ENCODE assay signal across 18 cellular contexts in genomic region chr14:68972507-68973272, GRCh38. TPM values are rescaled to one million over a fixed set of nuclear protein-coding genes. Genes with fewer than 3 reads are reported as not detected.
DNase-seq lines count a peak whose midpoint lies in the region; ATAC-seq, FAIRE-seq and TF ChIP-seq lines count a peak whose summit lies in the region.
"Had no signal": no experiment of that assay in that cellular context is flagged by ENCODE, and none has a peak within 500 bp of the region (broad histone marks: within the 10 kb centered on the region; RNA-seq: fewer than 3 reads in every experiment).

No MANE protein-coding gene starts in this region.

- peak overlapping the region in 8 of 10 donors; percentile 30 to 94 (median 72) for H3K4me3 Mint-ChIP-seq in naive thymus-derived CD8-positive, alpha-beta T cell
- H3K4me3 Mint-ChIP-seq: WTC11 had no signal

- 62% methylated on average over 14 of the region's 14 CpGs for WGBS in HepG2 (ENCODE audit: low lambda C conversion rate)
- 56% methylated on average over 10 of the region's 14 CpGs for WGBS in right lobe of liver (ENCODE audit: insufficient coverage, low coverage, low lambda C conversion rate, missing lambda C conversion rate)
- 13 to 19% methylated on average over 14 of the region's 14 CpGs for WGBS in aorta, 2 donors

- intact Hi-C loops in HepG2 (cut with micrococcal nuclease; ENCODE audit: unreplicated experiment): no loop called here
- intact Hi-C loops in right lobe of liver (cut with DNase I): no loop called here
- intact Hi-C loops in aorta (cut with DNase I): loop anchor here in 1 of 2 donors (5.0 kb wide), 1 partner anchor 60 kb away; no protein-coding TSS in a partner anchor

- H3K4me3 ChIP-seq in HepG2 (replicated peaks in 1 of 3; ENCODE audit: insufficient read depth in 1 of 3, low read depth in 2 of 3, low read length in 3 of 3) (no peak overlapping the region), right lobe of liver (no peak overlapping the region), aorta (ENCODE audit: low read length in 2 of 2) (no peak overlapping the region)
- H3K4me3 ChIP-seq: ovary, skin epidermis had no signal

- peaks cover 58 to 95% (median 91%) of the 10 kb centered on the region in 4 donors for H3K4me1 Mint-ChIP-seq in naive thymus-derived CD8-positive, alpha-beta T cell

- H3K27ac Mint-ChIP-seq in naive thymus-derived CD8-positive, alpha-beta T cell: peak overlapping the region; percentile 96 to 100 (median 100)

- H3K27me3 Mint-ChIP-seq in naive thymus-derived CD8-positive, alpha-beta T cell: no peaks in the 10 kb centered on the region

- TF ChIP-seq EP300 in HepG2 (IDR thresholded peaks at IDR 0.05; ENCODE audit: low read depth in 2 of 2, low read length in 2 of 2) (no peak), HepG2 (CRISPR knock-in tag; IDR thresholded peaks at IDR 0.05; ENCODE audit: borderline replicate concordance) (no peak)

- H3K36me3 ChIP-seq in HepG2 (replicated peaks in 1 of 2; ENCODE audit: control insufficient read depth in 1 of 2, insufficient read depth in 2 of 2, low read length in 2 of 2) (peaks cover 16 to 41% of the 10 kb centered on the region in 2 experiments), right lobe of liver (peaks cover 0 to 4% (median 0%) of the 10 kb centered on the region in 4 donors), aorta (ENCODE audit: control insufficient read depth in 1 of 2, insufficient read depth in 2 of 2, low read length in 1 of 2) (no peaks in the 10 kb centered on the region)
- H3K36me3 ChIP-seq: ovary had no signal

- H3K9me3 Mint-ChIP-seq in naive thymus-derived CD8-positive, alpha-beta T cell: peaks cover 0 to 4% (median 0%) of the 10 kb centered on the region in 9 donors
- H3K9me3 Mint-ChIP-seq: WTC11 had no signal

- no peaks in the 10 kb centered on the region for H3K9me3 ChIP-seq in HepG2 (ENCODE audit: low read length)
- H3K9me3 ChIP-seq in right lobe of liver: no peaks in the 10 kb centered on the region
- H3K9me3 ChIP-seq in aorta (ENCODE audit: control insufficient read depth, low read length): no peaks in the 10 kb centered on the region
- H3K9me3 ChIP-seq: ovary had no signal

- FAIRE-seq in HepG2 (lab: Jason Lieb, UNC): no peak

- in situ Hi-C loops in HepG2 (cut with HindIII; ENCODE audit: extremely low pct_ligation_motif_present, low pct_unique_long_range_greater_than_20kb): no loop called here

- peaks cover 54% of the 10 kb centered on the region for H4K20me1 ChIP-seq in HepG2 (ENCODE audit: insufficient read depth, low read length)

- TF ChIP-seq RAD21 in HepG2 (CRISPR knock-in tag; IDR thresholded peaks at IDR 0.05): no peak

- peak overlapping the region; percentile 28 for H3K4me2 ChIP-seq in HepG2 (ENCODE audit: low read depth, low read length)

- TF ChIP-seq CTCF in HepG2 (CRISPR knock-in tag; IDR thresholded peaks at IDR 0.05) (no peak), right lobe of liver (IDR thresholded peaks at IDR 0.05) (no peak)

- H3K27ac ChIP-seq in HepG2 (ENCODE audit: extremely low read length, insufficient read depth, low read length) (peak overlapping the region; percentile 49), right lobe of liver (peak overlapping the region in 1 of 3 donors; percentile 29), aorta (ENCODE audit: low read depth in 1 of 2, low read length in 2 of 2) (peak overlapping the region; percentile 16 to 68)
- H3K27ac ChIP-seq: ovary had no signal

- H3K36me3 Mint-ChIP-seq in naive thymus-derived CD8-positive, alpha-beta T cell: peaks cover 8 to 56% (median 30%) of the 10 kb centered on the region in 3 donors

- POLR2A ChIA-PET in HepG2 (lab: Yijun Ruan, JAX): interaction anchor here (1.0 kb wide), 1 partner anchor 33 kb away, joined by 3 read pairs; no protein-coding TSS in a partner anchor
- POLR2A ChIA-PET in naive thymus-derived CD8-positive, alpha-beta T cell (lab: Charles Lee): interaction anchor here (1.0 to 1.6 kb wide), 5 partner anchors 10 to 33 kb away, joined by 3 to 6 read pairs (median 4); no protein-coding TSS in a partner anchor

- peaks cover 98% of the 10 kb centered on the region for H3K79me2 ChIP-seq in HepG2 (ENCODE audit: insufficient read depth, low read length)

- ATAC-seq in HepG2 (no peak; the same call in 2 of the 3 replicates), right lobe of liver (no peak), aorta (ENCODE audit: low FRiP score) (no peak), GM21619 (IDR thresholded peaks at IDR 0.05; ENCODE audit: unreplicated experiment) (no peak)
- no peak for ATAC-seq in naive thymus-derived CD8-positive, alpha-beta T cell
- ATAC-seq: Panc1, WTC11 had no signal

- DNase-seq in HepG2 (ENCODE audit: low spot score) (no peak), right lobe of liver (no peak), dermis blood vessel endothelial cell (peak; percentile 1), aorta (peak in 1 of 2 donors; percentile 68), NCI-H1048 (lab: John Stamatoyannopoulos, UW) (no peak)
- DNase-seq in naive thymus-derived CD8-positive, alpha-beta T cell: no peak
- no peak for DNase-seq in activated naive CD4-positive, alpha-beta T cell (lab: John Stamatoyannopoulos, UW)
- DNase-seq: activated CD8-positive, alpha-beta memory T cell treated with anti-CD3 and anti-CD28 coated beads for 24 hours; glutamatergic neuron; islet precursor cell; MM.1S; NCI-H2029; NCI-H526 had no signal

- CTCF ChIA-PET in HepG2 (lab: Yijun Ruan, JAX; ENCODE audit: low intra/inter-chr PET ratio, low total read pairs): no interaction called here

- H3K4me1 ChIP-seq in HepG2 (ENCODE audit: insufficient read depth, low read length) (peaks cover 98% of the 10 kb centered on the region), right lobe of liver (peaks cover 0 to 65% (median 13%) of the 10 kb centered on the region in 4 donors), aorta (ENCODE audit: control insufficient read depth in 1 of 2, insufficient read depth in 2 of 2, low read length in 2 of 2) (peaks cover under 1 to 6% of the 10 kb centered on the region in 2 donors)

- TF ChIP-seq POLR2A in HepG2 (IDR thresholded peaks at IDR 0.05; ENCODE audit: insufficient read depth in 1 of 2, low read depth in 2 of 2, low read length in 2 of 2) (no peak), right lobe of liver (IDR thresholded peaks at IDR 0.05) (no peak)

- no peaks in the 10 kb centered on the region for H3K27me3 ChIP-seq in HepG2 (ENCODE audit: control insufficient read depth in 1 of 2, insufficient read depth in 2 of 2, low read length in 2 of 2)
- no peaks in the 10 kb centered on the region for H3K27me3 ChIP-seq in right lobe of liver
- H3K27me3 ChIP-seq in aorta (ENCODE audit: control insufficient read depth in 1 of 2, insufficient read depth in 2 of 2, low read length in 1 of 2): no peaks in the 10 kb centered on the region
- H3K27me3 ChIP-seq: ovary had no signal

- H2AFZ ChIP-seq in HepG2 (ENCODE audit: low read length): no peak overlapping the region

- BruUV-seq in HepG2 (replicated peaks; lab: Mats Ljungman, UMichigan): no TSS peak

- no peak overlapping the region for H3K9ac ChIP-seq in HepG2 (ENCODE audit: insufficient read depth, low read depth, low read length)

TF ChIP-seq in HepG2, 621 proteins besides CTCF, POLR2A, EP300 and RAD21 (continues in another document):
- no peak for TF ChIP-seq HNRNPL (IDR thresholded peaks at IDR 0.05; ENCODE audit: low read depth, low read length)

RNA-seq across cellular contexts. Expression of gene ACTN1, which starts 6.4 kb away (rescaled TPM):
- total RNA-seq in HepG2 (2016; rRNA removed; fragmentation: Illumina TruSeq; extraction: Trizol) (58.6 and 62.4 TPM in 2 replicates), right lobe of liver (100 to 1,000 TPM in 3 of 6 experiments, 10 to 100 TPM in 3; 53.1 to 145 (median 100) TPM), dermis blood vessel endothelial cell (233 and 441 TPM in 2 replicates), aorta (1,000 to 10,000 TPM in 1 of 2 donors, 100 to 1,000 TPM in 1; 883 to 1,590 TPM)
- 9.6 and 10.7 TPM in 2 replicates for total RNA-seq in HepG2 (2016; cell fraction: cytosol; rRNA removed; fragmentation: Illumina TruSeq; extraction: Trizol; ENCODE audit: low read depth)
- 55.0 and 63.6 TPM in 2 replicates for total RNA-seq in HepG2 (2016; cell fraction: insoluble cytoplasmic fraction; rRNA removed; fragmentation: Illumina TruSeq; extraction: Trizol)
- total RNA-seq in HepG2 (2016; cell fraction: membrane; rRNA removed; fragmentation: Illumina TruSeq; extraction: Trizol): 25.2 and 28.3 TPM in 2 replicates
- total RNA-seq in HepG2 (2016; cell fraction: nucleus; rRNA removed; fragmentation: Illumina TruSeq; extraction: Trizol): 62.9 and 75.6 TPM in 2 replicates
- polyA plus RNA-seq in HepG2 (2011; rRNA removed) (152 and 162 TPM in 2 replicates), aorta (100 to 1,000 TPM in 1 of 2 donors, 10 to 100 TPM in 1; 82.0 to 378 TPM)
- polyA plus RNA-seq in HepG2 (2011; cell fraction: cytosol; rRNA removed): 97.7 and 136 TPM in 2 replicates
- polyA plus RNA-seq in HepG2 (2011; cell fraction: nucleus; rRNA removed): 162 and 195 TPM in 2 replicates
- polyA plus RNA-seq in HepG2 (2012): 109 and 118 TPM in 2 replicates
- polyA plus RNA-seq in HepG2 (2016; cell fraction: cytosol; fragmentation: Illumina TruSeq; extraction: Trizol; ENCODE audit: low read depth): 8.0 and 10.4 TPM in 2 replicates
- 67.9 and 88.1 TPM in 2 replicates for polyA plus RNA-seq in HepG2 (2016; cell fraction: insoluble cytoplasmic fraction; fragmentation: Illumina TruSeq; extraction: Trizol; ENCODE audit: low read depth)
- 15.3 and 18.8 TPM in 2 replicates for polyA plus RNA-seq in HepG2 (2016; cell fraction: membrane; fragmentation: Illumina TruSeq; extraction: Trizol; ENCODE audit: low read depth)
- polyA plus RNA-seq in HepG2 (2016; cell fraction: nucleus; fragmentation: Illumina TruSeq; extraction: Trizol; ENCODE audit: insufficient read depth, low read depth): 91.6 and 93.8 TPM in 2 replicates
- 144 and 214 TPM in 2 replicates for polyA minus RNA-seq in HepG2 (2011; rRNA and poly(A)+ RNA removed; ENCODE audit: low replicate concordance)
- polyA minus RNA-seq in HepG2 (2011; cell fraction: cytosol; rRNA and poly(A)+ RNA removed): 167 and 168 TPM in 2 replicates
- 119 and 126 TPM in 2 replicates for polyA minus RNA-seq in HepG2 (2011; cell fraction: nucleus; rRNA and poly(A)+ RNA removed)
- total RNA-seq in naive thymus-derived CD8-positive, alpha-beta T cell: 100 to 1,000 TPM; 333 to 341 TPM
- polyA plus RNA-seq in naive thymus-derived CD8-positive, alpha-beta T cell: 100 to 1,000 TPM; 144 to 436 (median 267) TPM
